Comparison of ENCODE assay signal across 1 cellular context in genomic region chr16:56982695-56983094, GRCh38.
TF ChIP-seq lines count a peak whose summit lies in the region.

No MANE protein-coding gene starts in this region.

TF ChIP-seq in GM12878, 131 proteins besides CTCF, POLR2A, EP300 and RAD21:
- TF ChIP-seq ZNF592 (IDR thresholded peaks at IDR 0.05) (peak; percentile 59; the same call in 1 of the 2 replicates), TAF1 (IDR thresholded peaks at IDR 0.05; ENCODE audit: borderline replicate concordance, low read depth, low read length) (no peak), HSF1 (IDR thresholded peaks at IDR 0.05; ENCODE audit: low read depth, low read length) (no peak), USF1 (IDR thresholded peaks at IDR 0.05; ENCODE audit: borderline replicate concordance, extremely low read length, insufficient read depth, low read depth, low read length) (no peak), ZNF687 (IDR thresholded peaks at IDR 0.05) (peak; percentile 78), IRF5 (IDR thresholded peaks at IDR 0.05; ENCODE audit: borderline replicate concordance) (no peak), POLR2AphosphoS5 (IDR thresholded peaks at IDR 0.05; ENCODE audit: low read length) (no peak), TCF7 (IDR thresholded peaks at IDR 0.05; ENCODE audit: borderline replicate concordance) (no peak), PBX3 (IDR thresholded peaks at IDR 0.05; ENCODE audit: insufficient replicate concordance, low read depth, low read length) (no peak), RB1 (IDR thresholded peaks at IDR 0.05; ENCODE audit: borderline replicate concordance) (no peak), WRNIP1 (IDR thresholded peaks at IDR 0.05; ENCODE audit: borderline replicate concordance, low read depth, low read length) (no peak), MEF2B (IDR thresholded peaks at IDR 0.05; ENCODE audit: partially characterized antibody, poor library complexity, severe bottlenecking) (peak; percentile 9), IKZF2 (IDR thresholded peaks at IDR 0.05) (peak in 1 of 2 experiments; percentile 4; a peak in 1 of 4 replicates), POLR2AphosphoS2 (IDR thresholded peaks at IDR 0.05; ENCODE audit: low read depth, low read length) (no peak), SMARCA5 (IDR thresholded peaks at IDR 0.05) (no peak), POU2F2 (IDR thresholded peaks at IDR 0.05; ENCODE audit: borderline replicate concordance, low read depth, low read length) (no peak), ZNF217 (IDR thresholded peaks at IDR 0.05) (no peak), DPF2 (IDR thresholded peaks at IDR 0.05) (no peak), ATF2 (IDR thresholded peaks at IDR 0.05; ENCODE audit: low read length) (no peak), SMAD1 (IDR thresholded peaks at IDR 0.05; ENCODE audit: low read depth, partially characterized antibody) (no peak), CREM (IDR thresholded peaks at IDR 0.05; ENCODE audit: low read depth) (no peak), KDM1A (IDR thresholded peaks at IDR 0.05; ENCODE audit: borderline replicate concordance) (no peak), STAT1 (conservative IDR thresholded peaks at IDR 0.05) (no peak), HDAC6 (IDR thresholded peaks at IDR 0.05; ENCODE audit: unreplicated experiment) (no peak), RAD51 (IDR thresholded peaks at IDR 0.05) (peak; percentile 54; the same call in 1 of the 2 replicates), LARP7 (IDR thresholded peaks at IDR 0.05) (no peak), ZBTB4 (CRISPR knock-in tag; IDR thresholded peaks at IDR 0.05) (no peak), ESRRA (IDR thresholded peaks at IDR 0.05; ENCODE audit: low read length) (no peak)
